Comparison of ENCODE assay signal across 24 cellular contexts in genomic region chr11:130043575-130043974, GRCh38. TPM values are rescaled to one million over a fixed set of nuclear protein-coding genes. Genes with fewer than 3 reads are reported as not detected.
A peak's percentile ranks its signal among the peaks of the same experiment; 100 is the strongest.
DNase-seq lines count a peak whose midpoint lies in the region; ATAC-seq, FAIRE-seq and TF ChIP-seq lines count a peak whose summit lies in the region.
"Had no signal": no experiment of that assay in that cellular context is flagged by ENCODE, and none has a peak within 500 bp of the region (broad histone marks: within the 10 kb centered on the region; RNA-seq: fewer than 3 reads in every experiment).

No MANE protein-coding gene starts in this region.

- H3K9me3 ChIP-seq in BLaER1 treated with 17β-estradiol and CSF1 and Interleukin-3, amounts not matched to agents 10 nM and 100 nM (replicated peaks in 1 of 11) = peaks cover 0 to 39% (median 22%) of the 10 kb centered on the region in 11 experiments; a peak in 18 of 22 replicates
- H3K9me3 ChIP-seq in K562 (replicated peaks; ENCODE audit: control insufficient read depth, insufficient read depth, low read depth, low read length) (no peaks in the 10 kb centered on the region), mesenchymal stem cell (ENCODE audit: control insufficient read depth, low read length) (no peaks in the 10 kb centered on the region)
- H3K9me3 ChIP-seq: gastrocnemius medialis, pancreas, transverse colon had no signal

- no peak overlapping the region for H2BK15ac ChIP-seq in mesenchymal stem cell (ENCODE audit: low read depth, poor library complexity, severe bottlenecking)

- H3K14ac ChIP-seq in mesenchymal stem cell (ENCODE audit: low read length in 2 of 2) = no peak overlapping the region

- 0% methylated on average over 1 of the region's 5 CpGs for WGBS in K562 (ENCODE audit: insufficient coverage, low coverage, missing lambda C conversion rate)
- WGBS in mesenchymal stem cell = 91% methylated on average over 5 of the region's 5 CpGs

- in situ Hi-C loops in KBM-7 (cut with MboI; ENCODE audit: low pct_unique_long_range_greater_than_20kb, low sequenced_read_pairs) (no loop called here), K562 (cut with MboI) (no loop called here)

- H3K23ac ChIP-seq in mesenchymal stem cell (ENCODE audit: low read length in 2 of 2) = no peak overlapping the region

- no peak overlapping the region for H3K18ac ChIP-seq in mesenchymal stem cell (ENCODE audit: low read depth in 1 of 2, low read length in 2 of 2)

- peak overlapping the region; percentile 19 to 90 (median 78); a peak in 20 of 22 replicates for H3K27ac ChIP-seq in BLaER1 treated with 17β-estradiol and CSF1 and Interleukin-3, amounts not matched to agents 10 nM and 100 nM
- H3K27ac ChIP-seq in K562 (ENCODE audit: extremely low read depth, low read depth, low read length) (no peak overlapping the region; the same call in 2 of the 3 replicates), mesenchymal stem cell (ENCODE audit: low read length, poor library complexity, severe bottlenecking) (no peak overlapping the region)
- H3K27ac ChIP-seq: cardiac muscle cell, gastrocnemius medialis, GM23248, pancreas, transverse colon had no signal

- H3K4me3 ChIP-seq in BLaER1 treated with 17β-estradiol and CSF1 and Interleukin-3, amounts not matched to agents 10 nM and 100 nM = peak overlapping the region in 2 of 10 experiments; percentile 10 to 15; a peak in 3 of 20 replicates
- H3K4me3 ChIP-seq in K562 (no peak overlapping the region), mesenchymal stem cell (ENCODE audit: insufficient read depth in 1 of 2, low read depth in 1 of 2, low read length in 2 of 2) (no peak overlapping the region)
- H3K4me3 ChIP-seq: cardiac muscle cell, dorsolateral prefrontal cortex, gastrocnemius medialis, GM23248, pancreas, transverse colon had no signal

- DNase-seq in KBM-7 = peak; percentile 21
- no peak for DNase-seq in K562 (ENCODE audit: extremely low read depth in 1 of 4, low spot score in 3 of 4)
- no peak for DNase-seq in mesenchymal stem cell
- no peak for DNase-seq in islet precursor cell
- DNase-seq in RPMI8226 = no peak
- DNase-seq in activated naive CD4-positive, alpha-beta T cell (lab: John Stamatoyannopoulos, UW) = no peak
- DNase-seq: activated CD4-positive, alpha-beta T cell treated with anti-CD3 and anti-CD28 coated beads, Interleukin-2, amount 50 U/mL, for 4 hours; activated gamma-delta T cell treated with Interleukin-2 at 50 U/mL for 16 hours; Caco-2; dorsolateral prefrontal cortex; gastrocnemius medialis; GM23248; Karpas-422; left cardiac atrium; NCI-H1417; NCI-H2171 treated with DMSO at 0.1 percent for 48 hours; NCI-H82; pancreas; stimulated activated CD4-positive, alpha-beta T cell treated with anti-CD3 and anti-CD28 coated beads, Interleukin-2, amount 100 ng/mL, for 24 hours; T-helper 17 cell; transverse colon had no signal

- no peaks in the 10 kb centered on the region for H3K9me1 ChIP-seq in K562 (ENCODE audit: control insufficient read depth, insufficient read depth, low read length)

- FAIRE-seq in K562 (lab: Jason Lieb, UNC) = no peak
- FAIRE-seq: pancreas had no signal

- no peaks in the 10 kb centered on the region for H3K79me2 ChIP-seq in K562 (ENCODE audit: control insufficient read depth, insufficient read depth, low read length)

- peak overlapping the region; percentile 96 for H2AK5ac ChIP-seq in mesenchymal stem cell (ENCODE audit: low read length, severe bottlenecking)

- no peak overlapping the region for H2BK12ac ChIP-seq in mesenchymal stem cell (ENCODE audit: low read length in 2 of 2)

- no peak for TF ChIP-seq RAD21 in K562 (CRISPR knock-in tag; conservative IDR thresholded peaks at IDR 0.05 in 1 of 2, IDR thresholded peaks at IDR 0.05 in 1 of 2)

- intact Hi-C loops in K562 (cut with micrococcal nuclease) = no loop called here

- no peak overlapping the region for H2BK5ac ChIP-seq in mesenchymal stem cell (ENCODE audit: low read depth, low read length, poor library complexity, severe bottlenecking)

- no peaks in the 10 kb centered on the region for H3K36me3 ChIP-seq in BLaER1 treated with 17β-estradiol and CSF1 and Interleukin-3, amounts not matched to agents 10 nM and 100 nM
- no peaks in the 10 kb centered on the region for H3K36me3 ChIP-seq in K562 (ENCODE audit: control insufficient read depth, insufficient read depth, low read length)
- H3K36me3 ChIP-seq in mesenchymal stem cell (ENCODE audit: control insufficient read depth in 1 of 2, insufficient read depth in 2 of 2, low read depth in 1 of 2, low read length in 2 of 2) = no peaks in the 10 kb centered on the region
- H3K36me3 ChIP-seq: cardiac muscle cell, gastrocnemius medialis, pancreas, transverse colon had no signal

- H2AFZ ChIP-seq in K562 (ENCODE audit: low read depth, low read length) (no peak overlapping the region), mesenchymal stem cell (ENCODE audit: low read depth, low read length) (no peak overlapping the region)
- H2AFZ ChIP-seq: GM23248 had no signal

- H3K27me3 ChIP-seq in BLaER1 treated with 17β-estradiol and CSF1 and Interleukin-3, amounts not matched to agents 10 nM and 100 nM = no peaks in the 10 kb centered on the region
- H3K27me3 ChIP-seq in K562 (ENCODE audit: control insufficient read depth in 2 of 2, insufficient read depth in 2 of 2, low read length in 2 of 2) (0 out of 5 replicates have a peak, but pooled peaks cover 0 to 8% of the 10 kb centered on the region in 2 experiments), mesenchymal stem cell (ENCODE audit: control insufficient read depth in 1 of 2, insufficient read depth in 1 of 2, low read length in 2 of 2) (no peaks in the 10 kb centered on the region)
- H3K27me3 ChIP-seq: cardiac muscle cell, dorsolateral prefrontal cortex, gastrocnemius medialis, pancreas, transverse colon had no signal

- peak overlapping the region; percentile 20 to 94 (median 81); a peak in 20 of 22 replicates for H3K4me2 ChIP-seq in BLaER1 treated with 17β-estradiol and CSF1 and Interleukin-3, amounts not matched to agents 10 nM and 100 nM
- H3K4me2 ChIP-seq in K562 (ENCODE audit: insufficient read depth, low read length) = no peak overlapping the region
- no peak overlapping the region for H3K4me2 ChIP-seq in mesenchymal stem cell (ENCODE audit: low read length, poor library complexity, severe bottlenecking)

- CTCF ChIA-PET in K562 (lab: Yijun Ruan, JAX; ENCODE audit: low intra/inter-chr PET ratio) = interaction anchor here (0.6 kb wide), 1 partner anchor 810 kb away, joined by 3 read pairs; no protein-coding TSS in a partner anchor

- H4K8ac ChIP-seq in mesenchymal stem cell (ENCODE audit: low read length) = no peak overlapping the region

- no peaks in the 10 kb centered on the region for H4K20me1 ChIP-seq in BLaER1 treated with 17β-estradiol and CSF1 and Interleukin-3, amounts not matched to agents 10 nM and 100 nM
- H4K20me1 ChIP-seq in K562 (replicated peaks; ENCODE audit: control insufficient read depth, insufficient read depth, low read length) = no peaks in the 10 kb centered on the region

- no peaks in the 10 kb centered on the region for H3K79me1 ChIP-seq in mesenchymal stem cell (replicated peaks; ENCODE audit: low read length, poor library complexity, severe bottlenecking)

- POLR2A ChIA-PET in K562 (lab: Yijun Ruan, JAX) = no interaction called here

- no peak for TF ChIP-seq POLR2A in K562 (conservative IDR thresholded peaks at IDR 0.05)

- BruUV-seq in K562 (replicated peaks; lab: Mats Ljungman, UMichigan) = no TSS peak

- no peak for TF ChIP-seq CTCF in K562 (IDR thresholded peaks at IDR 0.05 in 2 of 3, conservative IDR thresholded peaks at IDR 0.05 in 1 of 3; ENCODE audit: insufficient read depth in 2 of 3, low read depth in 1 of 3, low read length in 3 of 3)

- H2BK120ac ChIP-seq in mesenchymal stem cell (ENCODE audit: low read depth, low read length) = no peak overlapping the region

- no peak overlapping the region for H3K4ac ChIP-seq in mesenchymal stem cell (ENCODE audit: low read depth in 1 of 2, low read length in 2 of 2)

- TF ChIP-seq EP300 in K562 (IDR thresholded peaks at IDR 0.05; ENCODE audit: low read length) = no peak

- peaks cover 19 to 72% (median 32%) of the 10 kb centered on the region in 10 experiments for H3K4me1 ChIP-seq in BLaER1 treated with 17β-estradiol and CSF1 and Interleukin-3, amounts not matched to agents 10 nM and 100 nM
- H3K4me1 ChIP-seq in K562 (replicated peaks in 1 of 2; ENCODE audit: control insufficient read depth in 2 of 2, insufficient read depth in 2 of 2, low read length in 2 of 2) = peaks cover 6 to 12% of the 10 kb centered on the region in 2 experiments; a peak in 4 of 5 replicates
- peaks cover 11% of the 10 kb centered on the region for H3K4me1 ChIP-seq in mesenchymal stem cell (ENCODE audit: control insufficient read depth, insufficient read depth, low read depth, low read length)
- H3K4me1 ChIP-seq: Caco-2, gastrocnemius medialis, pancreas, transverse colon had no signal

- no peak for ATAC-seq in K562
- ATAC-seq in esophagus mucosa = no peak
- ATAC-seq: gastrocnemius medialis, T-helper 17 cell had no signal

- H3K9ac ChIP-seq in BLaER1 treated with 17β-estradiol and CSF1 and Interleukin-3, amounts not matched to agents 10 nM and 100 nM = peak overlapping the region in 6 of 11 experiments; percentile 54 to 71 (median 58); a peak in 11 of 22 replicates
- H3K9ac ChIP-seq in K562 (ENCODE audit: insufficient read depth in 1 of 2, low read depth in 2 of 2, low read length in 2 of 2) = no peak overlapping the region
- H3K9ac ChIP-seq in mesenchymal stem cell (ENCODE audit: low read length) = no peak overlapping the region
- H3K9ac ChIP-seq: GM23248 had no signal

- no peak overlapping the region for H4K91ac ChIP-seq in mesenchymal stem cell (ENCODE audit: low read length)

RNA-seq across cellular contexts. Expression of gene APLP2, which starts 26.1 kb away (rescaled TPM):
- total RNA-seq in K562 (2011; cell fraction: chromatin; rRNA removed; ENCODE audit: low replicate concordance) = 172 and 218 TPM in 2 replicates
- 144 and 155 TPM in 2 replicates for total RNA-seq in K562 (2011; cell fraction: nucleolus; rRNA removed)
- total RNA-seq in K562 (2011; cell fraction: nucleoplasm; rRNA removed) = 223 and 231 TPM in 2 replicates
- total RNA-seq in K562 (2014; rRNA removed) (112 and 119 TPM in 2 replicates), K562 (2014; rRNA removed; fragmentation: Illumina TruSeq; extraction: Trizol) (98.9 and 103 TPM in 2 replicates), K562 (2015; rRNA removed; fragmentation: Illumina TruSeq; extraction: Trizol) (113 and 118 TPM in 2 replicates), K562 (2021) (126 and 138 TPM in 2 replicates), esophagus mucosa (124 TPM)
- polyA plus RNA-seq in K562 (2011; rRNA removed) (96.7 and 123 TPM in 2 replicates), K562 (2014; fragmentation: Illumina TruSeq; extraction: Trizol) (153 and 164 TPM in 2 replicates), K562 (2014; fragmentation: Nextera tagmentation; extraction: Ambion mirVana) (10 to 100 TPM; 17.4 to 20.3 TPM), K562 (2014; rRNA removed) (111 and 116 TPM in 2 replicates)
- polyA plus RNA-seq in K562 (2011; cell fraction: cytosol; rRNA removed) = 49.3 and 68.5 TPM in 2 replicates
- polyA plus RNA-seq in K562 (2011; cell fraction: nucleus; rRNA removed) = 59.6 and 88.1 TPM in 2 replicates
- 118 and 143 TPM in 2 replicates for polyA plus RNA-seq in K562 (2012)
- polyA minus RNA-seq in K562 (2011; rRNA and poly(A)+ RNA removed) = 107 and 149 TPM in 2 replicates
- polyA minus RNA-seq in K562 (2011; cell fraction: cytosol; rRNA and poly(A)+ RNA removed) = 41.6 and 47.6 TPM in 2 replicates
- 28.7 and 31.2 TPM in 2 replicates for polyA minus RNA-seq in K562 (2011; cell fraction: nucleus; rRNA and poly(A)+ RNA removed)
- polyA plus RNA-seq in mesenchymal stem cell (2013, experiment 1 of 2) = 120 TPM
- 123 TPM for polyA plus RNA-seq in mesenchymal stem cell (2013, experiment 2 of 2)

RNA-seq across cellular contexts. Expression of gene PRDM10, which starts 40.9 kb away (rescaled TPM):
- total RNA-seq in K562 (2011; cell fraction: chromatin; rRNA removed; ENCODE audit: low replicate concordance) = 43.6 and 51.3 TPM in 2 replicates
- total RNA-seq in K562 (2011; cell fraction: nucleolus; rRNA removed) = 17.5 and 22.8 TPM in 2 replicates
- 9.8 and 24.3 TPM in 2 replicates for total RNA-seq in K562 (2011; cell fraction: nucleoplasm; rRNA removed)
- total RNA-seq in K562 (2014; rRNA removed) (4.7 and 5.1 TPM in 2 replicates), K562 (2014; rRNA removed; fragmentation: Illumina TruSeq; extraction: Trizol) (4.3 and 4.4 TPM in 2 replicates), K562 (2015; rRNA removed; fragmentation: Illumina TruSeq; extraction: Trizol) (4.9 TPM in 2 replicates), K562 (2021) (8.9 and 9.3 TPM in 2 replicates), esophagus mucosa (10.0 TPM)
- polyA plus RNA-seq in K562 (2011; rRNA removed) (4.5 and 7.0 TPM in 2 replicates), K562 (2014; fragmentation: Illumina TruSeq; extraction: Trizol) (4.9 and 6.7 TPM in 2 replicates), K562 (2014; fragmentation: Nextera tagmentation; extraction: Ambion mirVana) (under 1 TPM; 0.89 to 0.94 TPM), K562 (2014; rRNA removed) (3.1 and 4.2 TPM in 2 replicates)
- 10.6 and 14.2 TPM in 2 replicates for polyA plus RNA-seq in K562 (2011; cell fraction: cytosol; rRNA removed)
- 10.6 and 27.2 TPM in 2 replicates for polyA plus RNA-seq in K562 (2011; cell fraction: nucleus; rRNA removed)
- 2.6 and 3.4 TPM in 2 replicates for polyA plus RNA-seq in K562 (2012)
- polyA minus RNA-seq in K562 (2011; rRNA and poly(A)+ RNA removed) = 14.6 and 17.6 TPM in 2 replicates
- polyA minus RNA-seq in K562 (2011; cell fraction: cytosol; rRNA and poly(A)+ RNA removed) = 10.1 and 14.1 TPM in 2 replicates
- polyA minus RNA-seq in K562 (2011; cell fraction: nucleus; rRNA and poly(A)+ RNA removed) = 8.3 and 11.3 TPM in 2 replicates
- 3.5 TPM for polyA plus RNA-seq in mesenchymal stem cell (2013, experiment 1 of 2)
- 3.2 TPM for polyA plus RNA-seq in mesenchymal stem cell (2013, experiment 2 of 2)

Comparison
In these comparisons a context has a peak if more than half of its experiments do, and no peak if none do; other contexts are left out.
1. H3K27ac ChIP-seq: peak in BLaER1 treated with 17β-estradiol and CSF1 and Interleukin-3, amounts not matched to agents 10 nM and 100 nM (11 of 11); none in K562 (single experiment) and mesenchymal stem cell (single experiment).
2. H3K4me2 ChIP-seq: peak in BLaER1 treated with 17β-estradiol and CSF1 and Interleukin-3, amounts not matched to agents 10 nM and 100 nM (11 of 11); none in K562 (single experiment) and mesenchymal stem cell (single experiment).
3. H3K9ac ChIP-seq: peak in BLaER1 treated with 17β-estradiol and CSF1 and Interleukin-3, amounts not matched to agents 10 nM and 100 nM (6 of 11); none in K562 (0 of 2) and mesenchymal stem cell (single experiment).